In the genomic region with DNA sequence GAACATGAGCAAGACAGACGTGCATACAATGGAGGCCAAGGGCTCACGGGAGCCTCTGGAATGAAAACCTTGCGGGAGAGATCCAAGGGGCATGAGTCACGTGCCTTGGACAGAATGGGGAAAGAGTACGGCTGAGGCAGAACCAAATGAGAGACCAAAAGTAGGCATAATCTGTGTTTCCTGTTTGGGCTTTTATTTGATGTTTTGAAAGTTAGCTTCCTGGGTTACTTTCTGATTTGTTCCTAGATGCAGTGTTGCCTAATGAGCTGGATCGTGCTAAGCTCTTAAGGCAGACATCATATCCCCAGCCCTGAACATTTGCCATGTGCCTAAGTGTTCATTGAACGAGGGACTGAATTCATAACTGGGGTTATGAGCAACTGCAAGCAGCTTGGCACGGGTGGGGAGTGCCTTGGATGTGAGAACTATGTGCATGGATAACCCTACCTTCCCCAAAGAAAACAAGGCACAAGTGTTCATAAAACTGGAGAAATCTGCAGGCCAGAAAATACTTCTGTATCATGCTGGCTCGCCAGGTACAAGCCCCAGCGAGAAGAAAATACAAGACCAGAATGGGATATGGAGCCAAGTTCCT, we compare ENCODE assay signal across 15 cellular contexts.
DNase-seq lines count a peak whose midpoint lies in the region; ATAC-seq and TF ChIP-seq lines count a peak whose summit lies in the region.
"Had no signal": no experiment of that assay in that cellular context is flagged by ENCODE, and none has a peak within 500 bp of the region (broad histone marks: within the 10 kb centered on the region; RNA-seq: fewer than 3 reads in every experiment).

No MANE protein-coding gene starts in this region.

- peak overlapping the region; percentile 71 for H3K4me3 Mint-ChIP-seq in central memory CD8-positive, alpha-beta T cell
- H3K4me3 Mint-ChIP-seq in naive thymus-derived CD8-positive, alpha-beta T cell, result peak overlapping the region; percentile 58 to 85 (median 72)

- no peaks in the 10 kb centered on the region for H4K20me1 ChIP-seq in SK-N-SH (ENCODE audit: insufficient read depth)

- TF ChIP-seq EP300 in SK-N-SH (IDR thresholded peaks at IDR 0.05; ENCODE audit: borderline replicate concordance in 1 of 2, low read depth in 1 of 2, low read length in 1 of 2), result no peak

- no peaks in the 10 kb centered on the region for H3K4me1 ChIP-seq in SK-N-SH (ENCODE audit: control insufficient read depth in 1 of 2, insufficient read depth in 2 of 2, low read depth in 1 of 2, low read length in 1 of 2)
- H3K4me1 ChIP-seq: upper lobe of right lung had no signal

- no peaks in the 10 kb centered on the region for H3K79me2 ChIP-seq in SK-N-SH (ENCODE audit: insufficient read depth)

- H3K27ac ChIP-seq in SK-N-SH (ENCODE audit: low read depth in 2 of 2, low read length in 1 of 2), result no peak overlapping the region
- H3K27ac ChIP-seq: 22Rv1, HL-60, upper lobe of right lung had no signal

- no peak overlapping the region for H3K4me3 ChIP-seq in SK-N-SH (ENCODE audit: low read depth in 2 of 2, low read length in 1 of 2)
- H3K4me3 ChIP-seq in MG63, result no peak overlapping the region
- H3K4me3 ChIP-seq: lung, upper lobe of right lung had no signal

- H3K36me3 ChIP-seq in SK-N-SH (replicated peaks in 1 of 2; ENCODE audit: control insufficient read depth in 1 of 2, insufficient read depth in 2 of 2, low read length in 1 of 2), result peaks cover 4 to 19% of the 10 kb centered on the region in 2 experiments
- H3K36me3 ChIP-seq in MG63, result no peaks in the 10 kb centered on the region
- H3K36me3 ChIP-seq: upper lobe of right lung had no signal

- peaks cover 3% of the 10 kb centered on the region for H3K36me3 Mint-ChIP-seq in central memory CD8-positive, alpha-beta T cell (ENCODE audit: insufficient read depth)
- peaks cover 0 to 24% (median 2%) of the 10 kb centered on the region in 3 donors for H3K36me3 Mint-ChIP-seq in naive thymus-derived CD8-positive, alpha-beta T cell

- POLR2A ChIA-PET in SK-N-SH (lab: Yijun Ruan, JAX), result no interaction called here
- POLR2A ChIA-PET in naive thymus-derived CD8-positive, alpha-beta T cell (lab: Charles Lee), result no interaction called here

- TF ChIP-seq RAD21 in SK-N-SH (IDR thresholded peaks at IDR 0.05; ENCODE audit: low read length), result no peak

- CTCF ChIA-PET in SK-N-SH (lab: Yijun Ruan, JAX), result no interaction called here

- no peaks in the 10 kb centered on the region for H3K9me3 Mint-ChIP-seq in central memory CD8-positive, alpha-beta T cell
- H3K9me3 Mint-ChIP-seq in naive thymus-derived CD8-positive, alpha-beta T cell, result no peaks in the 10 kb centered on the region

- H3K27ac Mint-ChIP-seq in central memory CD8-positive, alpha-beta T cell (ENCODE audit: low read depth), result peak overlapping the region; percentile 90
- H3K27ac Mint-ChIP-seq in naive thymus-derived CD8-positive, alpha-beta T cell, result peak overlapping the region; percentile 57 to 94 (median 80)

- no peak for TF ChIP-seq CTCF in SK-N-SH (IDR thresholded peaks at IDR 0.05)

- peaks cover 22% of the 10 kb centered on the region for H3K4me1 Mint-ChIP-seq in central memory CD8-positive, alpha-beta T cell
- peaks cover 18 to 33% (median 22%) of the 10 kb centered on the region in 4 donors for H3K4me1 Mint-ChIP-seq in naive thymus-derived CD8-positive, alpha-beta T cell

- DNase-seq in SK-N-SH (no peak), MG63 (peak; percentile 43), NCI-H82 treated with DMSO at 0.1 percent for 48 hours (lab: John Stamatoyannopoulos, UW; ENCODE audit: unreplicated experiment) (no peak)
- DNase-seq in central memory CD8-positive, alpha-beta T cell (ENCODE audit: low spot score in 2 of 2), result no peak
- peak in 1 of 10 donors; percentile 7 for DNase-seq in naive thymus-derived CD8-positive, alpha-beta T cell
- DNase-seq: effector CD8-positive, alpha-beta T cell; NCI-H2171 treated with DMSO at 0.1 percent for 48 hours; stimulated activated CD4-positive, alpha-beta T cell treated with anti-CD3 and anti-CD28 coated beads, Interleukin-12 subunit alpha, Interleukin-12 subunit beta, amount 100 ng/mL, for 4 hours; upper lobe of right lung had no signal

- H2AFZ ChIP-seq in SK-N-SH (ENCODE audit: low read depth), result no peak overlapping the region

- no peaks in the 10 kb centered on the region for H3F3A ChIP-seq in SK-N-SH (replicated peaks; ENCODE audit: insufficient read depth)

- peaks cover 12% of the 10 kb centered on the region for H3K27me3 Mint-ChIP-seq in central memory CD8-positive, alpha-beta T cell
- peaks cover 0 to 7% (median 0%) of the 10 kb centered on the region in 5 donors for H3K27me3 Mint-ChIP-seq in naive thymus-derived CD8-positive, alpha-beta T cell

- no peaks in the 10 kb centered on the region for H3K9me2 ChIP-seq in SK-N-SH

- no peak overlapping the region for H3K4me2 ChIP-seq in SK-N-SH

- no peaks in the 10 kb centered on the region for H3K9me3 ChIP-seq in SK-N-SH
- no peaks in the 10 kb centered on the region for H3K9me3 ChIP-seq in MG63
- H3K9me3 ChIP-seq: upper lobe of right lung had no signal

- ATAC-seq in SK-N-SH treated with all-trans-retinoic acid at 6 μM for 48 hours (peak; percentile 35; the same call in 2 of the 3 replicates), HG03342 (IDR thresholded peaks at IDR 0.05; ENCODE audit: unreplicated experiment) (no peak), GM21576 (IDR thresholded peaks at IDR 0.05; ENCODE audit: unreplicated experiment) (no peak)
- no peak for ATAC-seq in central memory CD8-positive, alpha-beta T cell (replicated peaks; ENCODE audit: extremely low read depth, poor library complexity, severe bottlenecking)
- ATAC-seq in naive thymus-derived CD8-positive, alpha-beta T cell, result peak in 1 of 2 donors; percentile 53
- ATAC-seq: upper lobe of right lung had no signal

- no peak overlapping the region for H3K9ac ChIP-seq in SK-N-SH

- WGBS in SK-N-SH (ENCODE audit: low lambda C conversion rate), result 79% methylated on average over 10 of the region's 10 CpGs

- no peaks in the 10 kb centered on the region for H3K27me3 ChIP-seq in SK-N-SH (ENCODE audit: insufficient read depth)
- H3K27me3 ChIP-seq in MG63, result no peaks in the 10 kb centered on the region
- H3K27me3 ChIP-seq: upper lobe of right lung had no signal

TF ChIP-seq in SK-N-SH treated with all-trans-retinoic acid at 6 μM for 48 hours, 23 proteins besides CTCF, POLR2A, EP300 and RAD21 (continues in another document):
- TF ChIP-seq BACH2 (CRISPR knock-in tag; IDR thresholded peaks at IDR 0.05; ENCODE audit: borderline replicate concordance) (no peak), ARNTL (CRISPR knock-in tag; IDR thresholded peaks at IDR 0.05; ENCODE audit: borderline replicate concordance, low read depth) (no peak), TOX (CRISPR knock-in tag; IDR thresholded peaks at IDR 0.05; ENCODE audit: borderline replicate concordance) (no peak), ZNF70 (CRISPR knock-in tag; IDR thresholded peaks at IDR 0.05) (no peak)
- TF ChIP-seq, protein P1, sequence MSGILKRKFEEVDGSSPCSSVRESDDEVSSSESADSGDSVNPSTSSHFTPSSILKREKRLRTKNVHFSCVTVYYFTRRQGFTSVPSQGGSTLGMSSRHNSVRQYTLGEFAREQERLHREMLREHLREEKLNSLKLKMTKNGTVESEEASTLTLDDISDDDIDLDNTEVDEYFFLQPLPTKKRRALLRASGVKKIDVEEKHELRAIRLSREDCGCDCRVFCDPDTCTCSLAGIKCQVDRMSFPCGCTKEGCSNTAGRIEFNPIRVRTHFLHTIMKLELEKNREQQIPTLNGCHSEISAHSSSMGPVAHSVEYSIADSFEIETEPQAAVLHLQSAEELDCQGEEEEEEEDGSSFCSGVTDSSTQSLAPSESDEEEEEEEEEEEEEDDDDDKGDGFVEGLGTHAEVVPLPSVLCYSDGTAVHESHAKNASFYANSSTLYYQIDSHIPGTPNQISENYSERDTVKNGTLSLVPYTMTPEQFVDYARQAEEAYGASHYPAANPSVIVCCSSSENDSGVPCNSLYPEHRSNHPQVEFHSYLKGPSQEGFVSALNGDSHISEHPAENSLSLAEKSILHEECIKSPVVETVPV (CRISPR knock-in tag; IDR thresholded peaks at IDR 0.05), result no peak

TF ChIP-seq in SK-N-SH, 30 proteins besides CTCF, POLR2A, EP300 and RAD21:
- no peak for TF ChIP-seq SMC3 (IDR thresholded peaks at IDR 0.05; ENCODE audit: low read depth, low read length)
- TF ChIP-seq EZH2phosphoT487 (IDR thresholded peaks at IDR 0.05; ENCODE audit: borderline replicate concordance, low read depth), result no peak
- TF ChIP-seq SIN3A (IDR thresholded peaks at IDR 0.05; ENCODE audit: borderline replicate concordance, low read depth, low read length), result no peak
- TF ChIP-seq, protein P2, sequence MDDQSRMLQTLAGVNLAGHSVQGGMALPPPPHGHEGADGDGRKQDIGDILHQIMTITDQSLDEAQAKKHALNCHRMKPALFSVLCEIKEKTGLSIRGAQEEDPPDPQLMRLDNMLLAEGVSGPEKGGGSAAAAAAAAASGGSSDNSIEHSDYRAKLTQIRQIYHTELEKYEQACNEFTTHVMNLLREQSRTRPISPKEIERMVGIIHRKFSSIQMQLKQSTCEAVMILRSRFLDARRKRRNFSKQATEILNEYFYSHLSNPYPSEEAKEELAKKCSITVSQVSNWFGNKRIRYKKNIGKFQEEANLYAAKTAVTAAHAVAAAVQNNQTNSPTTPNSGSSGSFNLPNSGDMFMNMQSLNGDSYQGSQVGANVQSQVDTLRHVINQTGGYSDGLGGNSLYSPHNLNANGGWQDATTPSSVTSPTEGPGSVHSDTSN (IDR thresholded peaks at IDR 0.05), result no peak
- TF ChIP-seq ELF1 (IDR thresholded peaks at IDR 0.05), result no peak
- no peak for TF ChIP-seq POLR2AphosphoS5 (IDR thresholded peaks at IDR 0.05; ENCODE audit: low read depth, low read length)
- TF ChIP-seq, protein P3, sequence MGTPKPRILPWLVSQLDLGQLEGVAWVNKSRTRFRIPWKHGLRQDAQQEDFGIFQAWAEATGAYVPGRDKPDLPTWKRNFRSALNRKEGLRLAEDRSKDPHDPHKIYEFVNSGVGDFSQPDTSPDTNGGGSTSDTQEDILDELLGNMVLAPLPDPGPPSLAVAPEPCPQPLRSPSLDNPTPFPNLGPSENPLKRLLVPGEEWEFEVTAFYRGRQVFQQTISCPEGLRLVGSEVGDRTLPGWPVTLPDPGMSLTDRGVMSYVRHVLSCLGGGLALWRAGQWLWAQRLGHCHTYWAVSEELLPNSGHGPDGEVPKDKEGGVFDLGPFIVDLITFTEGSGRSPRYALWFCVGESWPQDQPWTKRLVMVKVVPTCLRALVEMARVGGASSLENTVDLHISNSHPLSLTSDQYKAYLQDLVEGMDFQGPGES (IDR thresholded peaks at IDR 0.05; ENCODE audit: low read depth, low read length), result no peak
- no peak for TF ChIP-seq JUND (IDR thresholded peaks at IDR 0.05)
- TF ChIP-seq FOSL2 (IDR thresholded peaks at IDR 0.05; ENCODE audit: borderline replicate concordance, low read depth), result no peak; the same call in 1 of the 2 replicates
- no peak for TF ChIP-seq CHD2 (IDR thresholded peaks at IDR 0.05; ENCODE audit: low read length, partially characterized antibody)
- TF ChIP-seq, protein P4, sequence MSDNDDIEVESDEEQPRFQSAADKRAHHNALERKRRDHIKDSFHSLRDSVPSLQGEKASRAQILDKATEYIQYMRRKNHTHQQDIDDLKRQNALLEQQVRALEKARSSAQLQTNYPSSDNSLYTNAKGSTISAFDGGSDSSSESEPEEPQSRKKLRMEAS (IDR thresholded peaks at IDR 0.05; ENCODE audit: low read depth), result no peak
- no peak for TF ChIP-seq MXI1 (IDR thresholded peaks at IDR 0.05; ENCODE audit: low read depth, low read length)
